ENCODE assay signal across 8 cellular contexts in the genomic region with DNA sequence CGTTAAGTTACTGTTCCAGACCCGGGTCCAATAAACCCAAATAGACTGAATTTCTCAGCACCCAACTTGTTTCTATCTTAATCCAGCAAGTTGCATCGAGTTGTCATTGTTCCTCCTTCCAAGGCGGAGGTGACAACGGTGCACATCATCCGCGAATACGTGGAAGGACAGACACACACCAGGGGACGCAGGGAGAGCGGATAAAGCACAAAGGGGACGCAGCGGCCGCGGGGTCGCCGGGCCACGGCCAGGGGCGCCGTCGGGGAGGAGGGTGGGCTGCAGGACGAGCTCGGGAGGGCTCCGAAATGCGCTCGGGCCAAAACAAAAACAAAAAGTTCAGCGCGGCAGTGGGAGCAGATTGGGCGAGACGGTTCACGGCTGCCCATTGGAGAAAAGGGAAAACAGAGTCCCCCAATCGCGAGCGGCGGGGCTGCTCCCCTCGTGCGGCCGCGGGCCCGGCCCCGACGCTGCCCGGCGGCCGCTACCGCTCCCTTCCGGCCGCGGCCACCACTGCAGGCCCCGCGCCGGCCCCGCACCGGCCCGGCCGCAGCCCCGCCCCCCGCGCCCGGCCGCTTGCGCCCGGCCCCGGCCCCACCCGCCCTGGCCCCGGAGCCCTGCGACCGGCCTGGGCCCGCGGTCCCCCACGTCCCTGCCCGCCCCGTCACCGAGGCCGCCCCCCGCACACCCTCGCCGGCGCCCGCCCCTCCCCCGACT. TPM values are rescaled to one million over a fixed set of nuclear protein-coding genes. Genes with fewer than 3 reads are reported as not detected.
DNase-seq lines count a peak whose midpoint lies in the region; ATAC-seq, FAIRE-seq and TF ChIP-seq lines count a peak whose summit lies in the region.

No MANE protein-coding gene starts in this region.

- TF ChIP-seq EP300 in tibial nerve (IDR thresholded peaks at IDR 0.05), result peak in 1 of 2 donors; percentile 64

- TF ChIP-seq POLR2A in tibial nerve (IDR thresholded peaks at IDR 0.05), result peak; percentile 27 to 36

- peak overlapping the region; percentile 100 for H3K4me2 ChIP-seq in BLaER1

- H3K27ac ChIP-seq in BLaER1, result peak overlapping the region; percentile 99
- H3K27ac ChIP-seq in neutrophil, result peak overlapping the region; percentile 99
- peak overlapping the region; percentile 92 to 100 (median 98) for H3K27ac ChIP-seq in tibial nerve

- peak; percentile 39 for TF ChIP-seq CTCF in neutrophil (IDR thresholded peaks at IDR 0.05)
- peak; percentile 23 to 67 (median 45) for TF ChIP-seq CTCF in tibial nerve (IDR thresholded peaks at IDR 0.05)

- H3K27me3 ChIP-seq in BLaER1 (no peaks in the 10 kb centered on the region), neutrophil (peaks cover 31% of the 10 kb centered on the region), tibial nerve (no peaks in the 10 kb centered on the region)

- WGBS in tibial nerve, 2 donors, result 0% methylated on average over 38 to 43 of the region's 80 CpGs

- peaks cover 50% of the 10 kb centered on the region for H4K20me1 ChIP-seq in BLaER1

- FAIRE-seq in HTR-8/SVneo (lab: Jason Lieb, UNC), result peak; percentile 80

- H3K9me3 ChIP-seq in BLaER1 (no peaks in the 10 kb centered on the region), neutrophil (no peaks in the 10 kb centered on the region), tibial nerve (no peaks in the 10 kb centered on the region)

- H3K36me3 ChIP-seq in BLaER1, result no peaks in the 10 kb centered on the region
- H3K36me3 ChIP-seq in neutrophil, result no peaks in the 10 kb centered on the region
- no peaks in the 10 kb centered on the region for H3K36me3 ChIP-seq in tibial nerve

- DNase-seq in HTR-8/SVneo (ENCODE audit: insufficient read length, low spot score) (peak; percentile 86), RPMI7951 (ENCODE audit: low read depth) (peak; percentile 81), foreskin melanocyte (peak; percentile 51), tibial nerve (ENCODE audit: low spot score in 2 of 2) (peak; percentile 39 to 55)
- peak; percentile 66 for DNase-seq in activated naive CD4-positive, alpha-beta T cell treated with Interleukin-2 at 50 U/mL for 16 hours

- H3K9ac ChIP-seq in BLaER1, result peak overlapping the region; percentile 97

- peaks cover 61% of the 10 kb centered on the region for H3K4me1 ChIP-seq in BLaER1
- peaks cover 45 to 54% of the 10 kb centered on the region in 2 experiments for H3K4me1 ChIP-seq in neutrophil (ENCODE audit: control insufficient read depth in 1 of 2, insufficient read depth in 1 of 2, low read depth in 1 of 2, low read length in 1 of 2)
- peaks cover 0 to 57% (median 41%) of the 10 kb centered on the region in 4 donors for H3K4me1 ChIP-seq in tibial nerve

- ATAC-seq in GM19035 (IDR thresholded peaks at IDR 0.05; ENCODE audit: unreplicated experiment), result peak; percentile 62

- H3K4me3 ChIP-seq in BLaER1, result peak overlapping the region; percentile 81
- peak overlapping the region; percentile 93 to 94 for H3K4me3 ChIP-seq in neutrophil (ENCODE audit: low read depth in 1 of 2, low read length in 1 of 2)
- peak overlapping the region; percentile 72 to 88 (median 82) for H3K4me3 ChIP-seq in tibial nerve

RNA-seq across cellular contexts. Expression of gene KMT5B, which starts 0.5 kb away (rescaled TPM):
- total RNA-seq in RPMI7951 (2014; rRNA removed; shearing (Covaris generic)), result 17.7 and 25.1 TPM in 2 replicates
- 10 to 100 TPM; 25.5 to 47.1 (median 40.3) TPM for total RNA-seq in tibial nerve

RNA-seq across cellular contexts. Expression of gene C11orf24, which starts 59.2 kb away (rescaled TPM):
- 60.3 and 69.1 TPM in 2 replicates for total RNA-seq in RPMI7951 (2014; rRNA removed; shearing (Covaris generic))
- 10 to 100 TPM; 33.3 to 59.4 (median 41.2) TPM for total RNA-seq in tibial nerve

Comparison
In these comparisons a context has a peak if more than half of its experiments do, and no peak if none do; other contexts are left out.
1. Peak in every context shown above with its lines: DNase-seq, ATAC-seq, H3K4me3 ChIP-seq and H3K27ac ChIP-seq.